Comparison of ENCODE assay signal across 8 cellular contexts in the genomic region with DNA sequence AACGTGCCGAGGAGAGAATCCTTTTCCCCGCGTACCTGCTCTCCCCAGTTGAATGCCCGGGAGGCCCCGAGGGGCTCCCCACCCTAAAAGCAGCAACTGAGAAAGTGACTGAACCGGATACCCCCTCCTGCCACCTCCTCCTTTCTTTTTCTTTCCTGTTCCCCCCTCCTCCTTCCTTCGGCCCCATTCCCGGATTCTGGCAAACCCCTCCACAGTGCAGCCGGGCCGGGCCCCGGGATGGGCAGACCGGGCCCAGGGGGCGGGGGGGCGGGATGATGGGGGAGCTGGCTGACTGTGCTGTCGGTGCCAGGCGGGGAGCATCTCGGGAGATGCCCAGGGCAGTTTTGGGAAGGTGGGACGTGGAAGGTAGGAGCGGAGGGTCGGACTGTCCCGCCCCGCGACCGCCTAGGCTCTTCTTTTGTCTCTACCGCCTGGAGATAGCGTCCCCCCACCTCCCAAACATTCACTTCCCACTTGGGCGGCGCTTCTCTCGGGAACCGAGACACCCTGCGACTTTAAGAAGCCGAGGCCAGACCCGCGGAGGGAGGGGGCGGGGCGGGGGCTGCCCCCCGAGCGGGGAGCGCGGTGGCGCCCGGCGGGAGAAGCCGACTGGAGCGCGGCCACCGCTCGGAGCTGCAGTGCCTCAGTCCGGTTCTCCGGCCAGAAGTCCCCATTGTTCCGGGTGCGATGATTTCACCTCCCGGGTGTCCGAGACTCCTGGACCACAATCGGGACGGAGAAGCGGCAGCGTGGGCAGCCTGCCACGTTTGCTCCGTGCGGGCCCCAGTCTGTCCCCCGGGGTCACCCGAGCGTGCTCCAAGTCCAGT. TPM values are rescaled to one million over a fixed set of nuclear protein-coding genes. Genes with fewer than 3 reads are reported as not detected.
DNase-seq lines count a peak whose midpoint lies in the region; ATAC-seq lines count a peak whose summit lies in the region.

No MANE protein-coding gene starts in this region.

- no peak overlapping the region for H3K27ac ChIP-seq in muscle layer of duodenum (ENCODE audit: low read length)

- peaks cover 42% of the 10 kb centered on the region for H3K4me1 Mint-ChIP-seq in central memory CD8-positive, alpha-beta T cell

- peak overlapping the region; percentile 50 to 61 for H3K4me3 ChIP-seq in muscle layer of duodenum (ENCODE audit: low read depth in 1 of 2, low read length in 2 of 2)

- H3K27me3 ChIP-seq in muscle layer of duodenum (ENCODE audit: low read depth, low read length) = peaks cover 97% of the 10 kb centered on the region

- H3K27me3 Mint-ChIP-seq in central memory CD8-positive, alpha-beta T cell = peaks cover 90% of the 10 kb centered on the region

- H3K36me3 Mint-ChIP-seq in central memory CD8-positive, alpha-beta T cell (ENCODE audit: insufficient read depth) = peaks cover 24% of the 10 kb centered on the region

- peaks cover 4 to 49% of the 10 kb centered on the region in 2 donors for H3K4me1 ChIP-seq in muscle layer of duodenum (ENCODE audit: control insufficient read depth in 1 of 2, insufficient read depth in 2 of 2, low read length in 2 of 2)

- H3K36me3 ChIP-seq in muscle layer of duodenum (ENCODE audit: control insufficient read depth in 1 of 2, insufficient read depth in 2 of 2, low read length in 2 of 2) = no peaks in the 10 kb centered on the region

- peak; percentile 5 for DNase-seq in ELF-1 (ENCODE audit: low read depth, low spot score)
- peak; percentile 70 for DNase-seq in LHCN-M2 (ENCODE audit: low read depth)
- no peak for DNase-seq in central memory CD8-positive, alpha-beta T cell (ENCODE audit: low spot score in 2 of 2)
- DNase-seq in DMS79 treated with DMSO at 0.1 percent for 48 hours (lab: John Stamatoyannopoulos, UW) = no peak
- DNase-seq in amniotic stem cell (lab: John Stamatoyannopoulos, UW) = no peak
- DNase-seq in DMS153 (lab: John Stamatoyannopoulos, UW) = no peak

- H3K9me3 ChIP-seq in muscle layer of duodenum (ENCODE audit: control insufficient read depth in 1 of 2, low read length in 2 of 2) = no peaks in the 10 kb centered on the region

- no peak for ATAC-seq in central memory CD8-positive, alpha-beta T cell (replicated peaks; ENCODE audit: extremely low read depth, poor library complexity, severe bottlenecking)
- ATAC-seq in HG03460 (IDR thresholded peaks at IDR 0.05; ENCODE audit: unreplicated experiment) = no peak

- no peak overlapping the region for H3K27ac Mint-ChIP-seq in central memory CD8-positive, alpha-beta T cell (ENCODE audit: low read depth)

- peak overlapping the region; percentile 77 for H3K4me3 Mint-ChIP-seq in central memory CD8-positive, alpha-beta T cell

- H3K9me3 Mint-ChIP-seq in central memory CD8-positive, alpha-beta T cell = no peaks in the 10 kb centered on the region

RNA-seq across cellular contexts. Expression of a gene that starts 8.2 kb away (rescaled TPM):
- total RNA-seq in LHCN-M2 (2014; rRNA removed) = 0.32 and 0.75 TPM in 2 replicates
- 0.47 TPM for polyA plus RNA-seq in LHCN-M2 (2012)

RNA-seq across cellular contexts. Expression of a gene that starts 9.2 kb away (rescaled TPM):
- 4.6 and 5.6 TPM in 2 replicates for total RNA-seq in LHCN-M2 (2014; rRNA removed)
- polyA plus RNA-seq in LHCN-M2 (2012) = 3.5 TPM

Comparison
In these comparisons a context has a peak if more than half of its experiments do, and no peak if none do; other contexts are left out.
1. DNase-seq: peak in ELF-1 (single experiment) and LHCN-M2 (single experiment); none in central memory CD8-positive, alpha-beta T cell (0 of 2), DMS79 treated with DMSO at 0.1 percent for 48 hours (single experiment), amniotic stem cell (single experiment) and DMS153 (single experiment).